ENCODE assay signal across 8 cellular contexts in the genomic region with DNA sequence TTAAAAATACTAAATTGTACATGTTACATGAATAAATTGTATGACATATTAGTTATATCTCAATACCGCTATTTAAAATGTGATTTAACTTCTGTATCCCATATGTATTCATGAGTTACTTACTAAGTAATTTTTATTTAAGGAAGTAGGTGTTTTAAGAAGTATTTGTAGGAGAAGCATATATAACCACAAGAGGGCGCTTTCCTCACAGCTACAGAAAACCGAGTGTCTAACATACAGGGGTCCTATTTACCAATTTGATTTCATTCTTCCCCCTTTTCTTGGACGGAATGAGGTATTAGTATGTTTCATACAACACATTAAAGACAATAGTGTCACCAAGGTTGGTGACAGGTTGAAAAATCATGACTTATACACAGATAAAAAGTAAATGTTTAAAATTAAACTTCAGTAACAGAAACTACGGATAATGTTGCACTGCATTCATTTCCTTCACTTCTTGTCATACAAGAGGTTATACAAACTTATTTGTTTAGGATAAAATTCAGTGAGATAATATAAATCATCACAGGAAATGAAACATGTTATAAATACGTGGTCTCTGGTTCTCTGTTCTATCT.
DNase-seq lines count a peak whose midpoint lies in the region; ATAC-seq and TF ChIP-seq lines count a peak whose summit lies in the region.

No MANE protein-coding gene starts in this region.

- no peak for ATAC-seq in GM21576 (IDR thresholded peaks at IDR 0.05; ENCODE audit: unreplicated experiment)
- no peak for ATAC-seq in HG02973 (IDR thresholded peaks at IDR 0.05; ENCODE audit: unreplicated experiment)

- TF ChIP-seq CTCF in LNCAP (IDR thresholded peaks at IDR 0.05) (peak; percentile 81), fibroblast of villous mesenchyme (IDR thresholded peaks at IDR 0.05; ENCODE audit: insufficient read depth, low read depth, low read length) (peak; percentile 70)

- no peak overlapping the region for H3K4me3 ChIP-seq in fibroblast of villous mesenchyme (ENCODE audit: low read depth, low read length)

- DNase-seq in Daoy (ENCODE audit: low read depth) (peak; percentile 34), SK-N-DZ (ENCODE audit: low spot score) (peak; percentile 63), fibroblast of villous mesenchyme (ENCODE audit: low read depth) (peak; percentile 75), putamen (ENCODE audit: low spot score) (peak; percentile 46)
- no peak for DNase-seq in activated effector memory CD4-positive, alpha-beta T cell treated with anti-CD3 and anti-CD28 coated beads, Interleukin-2, amount 50 U/mL, for 16 hours
